12 cellular contexts compared by ENCODE assay signal in genomic region chr4:168781341-168781740, GRCh38.
"Had no signal": no experiment of that assay in that cellular context is flagged by ENCODE, and none has a peak within 500 bp of the region (broad histone marks: within the 10 kb centered on the region; RNA-seq: fewer than 3 reads in every experiment).

No MANE protein-coding gene starts in this region.

- H3K27me3 ChIP-seq: esophagus muscularis mucosa, stomach, testis had no signal

- ATAC-seq: activated naive CD8-positive, alpha-beta T cell treated with anti-CD3 and anti-CD28 coated beads, Interleukin-2, amount 50 U/mL, for 24 hours; T-cell had no signal

- H3K9me3 ChIP-seq: testis had no signal

- H3K36me3 ChIP-seq: esophagus muscularis mucosa, stomach had no signal

- DNase-seq: activated naive CD4-positive, alpha-beta T cell treated with anti-CD3 and anti-CD28 coated beads for 36 hours; activated naive CD8-positive, alpha-beta T cell treated with anti-CD3 and anti-CD28 coated beads, Interleukin-2, amount 50 U/mL, for 24 hours; activated T-cell treated with anti-CD3 and anti-CD28 coated beads for 4 hours; aorta; hypothalamus; kidney; SK-N-SH; stomach; T-cell; T-helper 9 cell; testis had no signal

- H3K4me2 ChIP-seq: SK-N-SH had no signal

- H3K4me1 ChIP-seq: testis had no signal

- H3K9ac ChIP-seq: SK-N-SH had no signal

- H3K4me3 ChIP-seq: esophagus muscularis mucosa, stomach, testis had no signal

- H3K27ac ChIP-seq: esophagus muscularis mucosa, stomach, testis had no signal

- H3K9me2 ChIP-seq: SK-N-SH had no signal
